9 cellular contexts compared by ENCODE assay signal in genomic region chr20:38673731-38674177, GRCh38. TPM values are rescaled to one million over a fixed set of nuclear protein-coding genes. Genes with fewer than 3 reads are reported as not detected.
A peak's percentile ranks its signal among the peaks of the same experiment; 100 is the strongest.
DNase-seq lines count a peak whose midpoint lies in the region; ATAC-seq and TF ChIP-seq lines count a peak whose summit lies in the region.
"Had no signal": no experiment of that assay in that cellular context is flagged by ENCODE, and none has a peak within 500 bp of the region (broad histone marks: within the 10 kb centered on the region; RNA-seq: fewer than 3 reads in every experiment).

No MANE protein-coding gene starts in this region.

- peaks cover 70% of the 10 kb centered on the region for H3K27me3 ChIP-seq in NT2/D1 (ENCODE audit: insufficient read depth, insufficient read length)
- H3K27me3 ChIP-seq in endodermal cell (ENCODE audit: control insufficient read depth, insufficient read depth, low read length, poor library complexity, severe bottlenecking): peaks cover 57% of the 10 kb centered on the region

- H3K9ac ChIP-seq in NT2/D1 (ENCODE audit: insufficient read length, low read depth): peak overlapping the region; percentile 79
- peak overlapping the region; percentile 28 for H3K9ac ChIP-seq in endodermal cell (ENCODE audit: extremely low read depth, low read length, poor library complexity, severe bottlenecking)

- H3K4me1 Mint-ChIP-seq in endodermal cell (peaks cover 7% of the 10 kb centered on the region), nephron progenitor cell (peaks cover 6% of the 10 kb centered on the region)

- H3K36me3 ChIP-seq in NT2/D1 (ENCODE audit: insufficient read depth, insufficient read length, low read length): no peaks in the 10 kb centered on the region
- H3K36me3 ChIP-seq in endodermal cell (ENCODE audit: control insufficient read depth, insufficient read depth, low read length): no peaks in the 10 kb centered on the region

- H3K27me3 Mint-ChIP-seq in endodermal cell (ENCODE audit: insufficient read depth) (peaks cover 86% of the 10 kb centered on the region), nephron progenitor cell (ENCODE audit: low read depth, poor library complexity) (peaks cover 95% of the 10 kb centered on the region)

- 1 to 2% methylated on average over 16 to 18 of the region's 18 CpGs for WGBS in endodermal cell (ENCODE audit: insufficient coverage in 1 of 2, insufficient read length in 1 of 2), 2 experiments

- no peaks in the 10 kb centered on the region for H3K36me3 Mint-ChIP-seq in endodermal cell (ENCODE audit: low read depth)
- H3K36me3 Mint-ChIP-seq in nephron progenitor cell (ENCODE audit: low read depth): no peaks in the 10 kb centered on the region

- peaks cover 8% of the 10 kb centered on the region for H3K4me1 ChIP-seq in NT2/D1 (ENCODE audit: insufficient read depth, insufficient read length)
- H3K4me1 ChIP-seq in endodermal cell (ENCODE audit: control insufficient read depth, insufficient read depth, low read length): no peaks in the 10 kb centered on the region

- no peak for ATAC-seq in HG02981 (IDR thresholded peaks at IDR 0.05; ENCODE audit: unreplicated experiment)
- ATAC-seq in GM18873 (IDR thresholded peaks at IDR 0.05; ENCODE audit: low FRiP score, unreplicated experiment): no peak

- H3K27ac ChIP-seq in endodermal cell (ENCODE audit: low read depth, low read length): no peak overlapping the region

- no peak overlapping the region for H3K27ac Mint-ChIP-seq in endodermal cell
- no peak overlapping the region for H3K27ac Mint-ChIP-seq in nephron progenitor cell

- H3K4me3 Mint-ChIP-seq in endodermal cell: peak overlapping the region; percentile 71
- H3K4me3 Mint-ChIP-seq in nephron progenitor cell: peak overlapping the region; percentile 89

- TF ChIP-seq CTCF in endodermal cell (conservative IDR thresholded peaks at IDR 0.05) (no peak), nephron progenitor cell (IDR thresholded peaks at IDR 0.05) (no peak)

- no peaks in the 10 kb centered on the region for H3K9me3 ChIP-seq in NT2/D1 (ENCODE audit: insufficient read depth, low read length)
- H3K9me3 ChIP-seq in endodermal cell (ENCODE audit: control insufficient read depth, low read length): no peaks in the 10 kb centered on the region

- DNase-seq in NCI-H82 (lab: John Stamatoyannopoulos, UW) (peak; percentile 57), NCI-H82 treated with DMSO at 0.1 percent for 48 hours (lab: John Stamatoyannopoulos, UW; ENCODE audit: unreplicated experiment) (no peak), NT2/D1 (ENCODE audit: low read depth, low spot score) (peak; percentile 33), endodermal cell (peak; percentile 79), nephron progenitor cell (peak; percentile 27), GM19238 (ENCODE audit: insufficient read length, low spot score) (no peak)

- H3K4me3 ChIP-seq in NT2/D1 (ENCODE audit: insufficient read length, low read depth) (peak overlapping the region; percentile 71), endodermal cell (ENCODE audit: low read length) (peak overlapping the region; percentile 86)

- H3K9me3 Mint-ChIP-seq in endodermal cell: no peaks in the 10 kb centered on the region
- H3K9me3 Mint-ChIP-seq in nephron progenitor cell: peaks cover 3% of the 10 kb centered on the region

RNA-seq across cellular contexts. Expression of gene SLC32A1, which starts 50.5 kb away (rescaled TPM):
- total RNA-seq in endodermal cell: not detected
- polyA plus RNA-seq in endodermal cell (2013, experiment 1 of 2): 0.64 TPM
- polyA plus RNA-seq in endodermal cell (2013, experiment 2 of 2): 0.37 TPM
- total RNA-seq: subcutaneous adipose tissue had no signal

Comparison
In these comparisons a context has a peak if more than half of its experiments do, and no peak if none do; other contexts are left out.
1. DNase-seq: peak in NCI-H82 (single experiment), NT2/D1 (single experiment), endodermal cell (single experiment) and nephron progenitor cell (single experiment); none in NCI-H82 treated with DMSO at 0.1 percent for 48 hours (single experiment) and GM19238 (single experiment).